Comparison of ENCODE assay signal across 1 cellular context in genomic region chr15:40873625-40874561, GRCh38.
TF ChIP-seq lines count a peak whose summit lies in the region.

Gene RHOV, minus strand, starts transcription at chr15:40874234. Its CDS starts 95 bp downstream, at chr15:40874139.

TF ChIP-seq in K562, 482 proteins besides CTCF, POLR2A, EP300 and RAD21 (continued from another document and continues in another):
- no peak for TF ChIP-seq XRCC5 (IDR thresholded peaks at IDR 0.05; ENCODE audit: low read depth, low read length)
- TF ChIP-seq YBX1 (IDR thresholded peaks at IDR 0.05): no peak
- TF ChIP-seq CLOCK (CRISPR knock-in tag; IDR thresholded peaks at IDR 0.05; ENCODE audit: borderline replicate concordance): no peak
- no peak for TF ChIP-seq CBFA2T2 (conservative IDR thresholded peaks at IDR 0.05)
- no peak for TF ChIP-seq MAFK (IDR thresholded peaks at IDR 0.05; ENCODE audit: low read length)
- no peak for TF ChIP-seq SAFB2 (IDR thresholded peaks at IDR 0.05; ENCODE audit: borderline replicate concordance, low read depth, low read length, severe bottlenecking)
- no peak for TF ChIP-seq CBFB (CRISPR knock-in tag; IDR thresholded peaks at IDR 0.05)
- TF ChIP-seq PML (IDR thresholded peaks at IDR 0.05; ENCODE audit: low read length): no peak
- 0 out of 4 replicates have a peak, but pooled peaks of 1 of the 2 experiments have one; percentile 13 for TF ChIP-seq HDAC1 (IDR thresholded peaks at IDR 0.05)
- 0 out of 2 replicates have a peak, but pooled peaks have one; percentile 4 for TF ChIP-seq USF2 (CRISPR knock-in tag; IDR thresholded peaks at IDR 0.05)
- TF ChIP-seq U2AF1 (optimal IDR thresholded peaks at IDR 0.05; ENCODE audit: low read depth, low read length): no peak
- no peak for TF ChIP-seq GABPA (tag; conservative IDR thresholded peaks at IDR 0.05; ENCODE audit: low read depth)
- no peak for TF ChIP-seq HOXB6 (CRISPR knock-in tag; IDR thresholded peaks at IDR 0.05; ENCODE audit: borderline replicate concordance)
- peak; percentile 63 to 64 for TF ChIP-seq NRF1 (conservative IDR thresholded peaks at IDR 0.05 in 1 of 2, IDR thresholded peaks at IDR 0.05 in 1 of 2)
- no peak for TF ChIP-seq ZEB2 (IDR thresholded peaks at IDR 0.05)
- no peak for TF ChIP-seq ZNF165 (CRISPR knock-in tag; IDR thresholded peaks at IDR 0.05; ENCODE audit: borderline replicate concordance)
- TF ChIP-seq MEIS2 (IDR thresholded peaks at IDR 0.05; ENCODE audit: partially characterized antibody): peak; percentile 80
- no peak for TF ChIP-seq HIVEP1 (CRISPR knock-in tag; IDR thresholded peaks at IDR 0.05)
- TF ChIP-seq HDGF (IDR thresholded peaks at IDR 0.05): no peak
- TF ChIP-seq BCOR (IDR thresholded peaks at IDR 0.05): peak; percentile 20; the same call in 1 of the 2 replicates
- TF ChIP-seq HDAC3 (IDR thresholded peaks at IDR 0.05; ENCODE audit: borderline replicate concordance, partially characterized antibody): no peak
- TF ChIP-seq FOXJ3 (CRISPR knock-in tag; IDR thresholded peaks at IDR 0.05): no peak
- no peak for TF ChIP-seq MXI1 (IDR thresholded peaks at IDR 0.05; ENCODE audit: low read depth, low read length)
- TF ChIP-seq CHCHD3 (CRISPR knock-in tag; IDR thresholded peaks at IDR 0.05): no peak
- TF ChIP-seq E2F1 (CRISPR knock-in tag; IDR thresholded peaks at IDR 0.05): no peak
- TF ChIP-seq ZNF174 (CRISPR knock-in tag; IDR thresholded peaks at IDR 0.05): no peak
- no peak for TF ChIP-seq CREM (IDR thresholded peaks at IDR 0.05; ENCODE audit: low read depth)
- no peak for TF ChIP-seq ZNF395 (CRISPR knock-in tag; IDR thresholded peaks at IDR 0.05)
- no peak for TF ChIP-seq ZNF696 (CRISPR knock-in tag; conservative IDR thresholded peaks at IDR 0.05)
- TF ChIP-seq TFE3 (CRISPR knock-in tag; IDR thresholded peaks at IDR 0.05): no peak
- TF ChIP-seq CCNT2 (IDR thresholded peaks at IDR 0.05; ENCODE audit: borderline replicate concordance, extremely low read depth, insufficient read length, low read depth, low read length): peak; percentile 67
- TF ChIP-seq CC2D1A (IDR thresholded peaks at IDR 0.05): no peak
- peak in 1 of 3 experiments; percentile 18 for TF ChIP-seq YY1 (IDR thresholded peaks at IDR 0.05; ENCODE audit: borderline replicate concordance in 1 of 3, control insufficient read depth in 1 of 3, extremely low read depth in 1 of 3, insufficient read depth in 3 of 3, insufficient read length in 1 of 3, insufficient replicate concordance in 2 of 3, low read depth in 1 of 3, low read length in 2 of 3)
- no peak for TF ChIP-seq SIRT6 (IDR thresholded peaks at IDR 0.05; ENCODE audit: low read depth, low read length)
- TF ChIP-seq SMARCB1 (IDR thresholded peaks at IDR 0.05; ENCODE audit: insufficient read length, low read depth): no peak
- no peak for TF ChIP-seq GABPB2 (CRISPR knock-in tag; conservative IDR thresholded peaks at IDR 0.05)
- TF ChIP-seq POLR3G (IDR thresholded peaks at IDR 0.05; ENCODE audit: extremely low read depth, insufficient read length, insufficient replicate concordance): no peak
- TF ChIP-seq KAT7 (CRISPR knock-in tag; IDR thresholded peaks at IDR 0.05; ENCODE audit: borderline replicate concordance): peak; percentile 72; the same call in 1 of the 2 replicates
- no peak for TF ChIP-seq SRSF7 (optimal IDR thresholded peaks at IDR 0.05; ENCODE audit: low read depth, low read length)
- no peak for TF ChIP-seq ELK3 (CRISPR knock-in tag; IDR thresholded peaks at IDR 0.05)
- 0 out of 2 replicates have a peak, but pooled peaks have one; percentile 29 for TF ChIP-seq KLF13 (tag; IDR thresholded peaks at IDR 0.05; ENCODE audit: borderline replicate concordance, low read depth)
- TF ChIP-seq ZNF778 (CRISPR knock-in tag; IDR thresholded peaks at IDR 0.05): no peak
- peak; percentile 75 for TF ChIP-seq RB1 (IDR thresholded peaks at IDR 0.05; ENCODE audit: low read depth)
- no peak for TF ChIP-seq CEBPZ (IDR thresholded peaks at IDR 0.05; ENCODE audit: borderline replicate concordance, low read depth, low read length)
